19 cellular contexts compared by ENCODE assay signal in the genomic region with DNA sequence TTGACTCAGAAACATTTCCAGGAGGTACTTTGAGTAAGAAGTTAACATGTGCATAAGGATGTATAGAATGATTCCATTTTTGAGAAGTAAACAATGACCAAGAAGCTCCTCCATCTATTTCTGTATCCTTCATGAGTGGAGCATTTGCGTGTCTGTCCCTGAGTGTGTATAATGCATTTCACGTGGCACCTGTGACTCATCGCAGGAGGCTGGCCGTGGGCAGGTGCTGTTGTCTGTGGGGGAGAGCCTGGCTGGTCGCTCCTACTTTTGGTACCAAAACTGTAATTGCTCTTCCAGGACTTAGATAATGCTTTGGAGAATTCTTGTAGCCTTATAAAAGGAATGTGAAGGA. TPM values are rescaled to one million over a fixed set of nuclear protein-coding genes. Genes with fewer than 3 reads are reported as not detected.
DNase-seq lines count a peak whose midpoint lies in the region; ATAC-seq lines count a peak whose summit lies in the region.
"Had no signal": no experiment of that assay in that cellular context is flagged by ENCODE, and none has a peak within 500 bp of the region (broad histone marks: within the 10 kb centered on the region; RNA-seq: fewer than 3 reads in every experiment).

No MANE protein-coding gene starts in this region.

- CTCF ChIA-PET in T-cell (lab: Charles Lee), result no interaction called here

- H3K9me3 Mint-ChIP-seq in T-cell, result no peaks in the 10 kb centered on the region
- H3K9me3 Mint-ChIP-seq: activated naive CD4-positive, alpha-beta T cell treated with anti-CD3 and anti-CD28 coated beads, Interleukin-2, amount 50 U/mL, for 24 hours had no signal

- POLR2A ChIA-PET in T-cell (lab: Charles Lee), result no interaction called here

- ATAC-seq in T-cell (replicated peaks in 1 of 4) (no peak), GM18858 (IDR thresholded peaks at IDR 0.05; ENCODE audit: unreplicated experiment) (no peak), HG03571 (IDR thresholded peaks at IDR 0.05; ENCODE audit: unreplicated experiment) (no peak)
- ATAC-seq: body of pancreas, pancreas had no signal

- H4K20me1 ChIP-seq in BLaER1, result no peaks in the 10 kb centered on the region

- no peak overlapping the region for H3K4me3 Mint-ChIP-seq in T-cell
- H3K4me3 Mint-ChIP-seq: activated naive CD4-positive, alpha-beta T cell treated with anti-CD3 and anti-CD28 coated beads, Interleukin-2, amount 50 U/mL, for 24 hours; CD14-positive monocyte had no signal

- peak overlapping the region; percentile 73 to 77 for H3K27ac Mint-ChIP-seq in T-cell

- no peaks in the 10 kb centered on the region for H3K27me3 ChIP-seq in BLaER1
- H3K27me3 ChIP-seq: body of pancreas, colonic mucosa, pancreas had no signal

- no peaks in the 10 kb centered on the region; the same call in 1 of the 2 replicates for H3K36me3 ChIP-seq in BLaER1

- H3K4me2 ChIP-seq in BLaER1, result peak overlapping the region; percentile 92
- H3K4me2 ChIP-seq: PC-9, SK-N-SH had no signal

- peak overlapping the region; percentile 93; the same call in 1 of the 2 replicates for H3K27ac ChIP-seq in BLaER1
- H3K27ac ChIP-seq: body of pancreas, colonic mucosa, KMS-11, pancreas, PC-9 had no signal

- peaks cover 99% of the 10 kb centered on the region for H3K4me1 ChIP-seq in BLaER1

- H3K9ac ChIP-seq in BLaER1, result no peak overlapping the region; the same call in 1 of the 2 replicates
- H3K9ac ChIP-seq: KMS-11, SK-N-SH had no signal

- H3K9me3 ChIP-seq in BLaER1, result no peaks in the 10 kb centered on the region
- H3K9me3 ChIP-seq: body of pancreas, colonic mucosa, pancreas, SK-N-SH had no signal

- H3K4me1 Mint-ChIP-seq in T-cell, result peaks cover 39 to 68% (median 60%) of the 10 kb centered on the region in 3 donors

- peak; percentile 26 for DNase-seq in activated CD4-positive, alpha-beta T cell treated with anti-CD3 and anti-CD28 coated beads for 48 hours
- DNase-seq in activated CD4-positive, alpha-beta T cell treated with anti-CD3 and anti-CD28 coated beads for 1 hour, result no peak
- DNase-seq in T-cell (no peak), middle frontal gyrus (ENCODE audit: extremely low spot score, low spot score) (peak; percentile 66), LoVo (ENCODE audit: low spot score) (no peak)
- DNase-seq: body of pancreas, colonic mucosa, foreskin fibroblast, NCI-H1092 treated with DMSO at 0.1 percent for 48 hours, NCI-H748 treated with DMSO at 0.1 percent for 48 hours, pancreas, PC-9 had no signal

- H3K27me3 Mint-ChIP-seq in T-cell, result no peaks in the 10 kb centered on the region
- H3K27me3 Mint-ChIP-seq: activated naive CD4-positive, alpha-beta T cell treated with anti-CD3 and anti-CD28 coated beads, Interleukin-2, amount 50 U/mL, for 24 hours had no signal

- H3K4me3 ChIP-seq in BLaER1, result no peak overlapping the region
- H3K4me3 ChIP-seq: body of pancreas, colonic mucosa, pancreas, PC-9 had no signal

- peaks cover 24% of the 10 kb centered on the region for H3K36me3 Mint-ChIP-seq in T-cell

RNA-seq across cellular contexts. Expression of gene SLC37A1, which starts 16.5 kb away (rescaled TPM):
- 10 to 100 TPM; 18.7 to 26.3 (median 22.6) TPM for total RNA-seq in T-cell

RNA-seq across cellular contexts. Expression of gene RSPH1, which starts 34.1 kb away (rescaled TPM):
- total RNA-seq in T-cell, result under 1 TPM in 2 of 5 donors, not detected in 3; 0.12 to 0.20 TPM

Comparison
In these comparisons a context has a peak if more than half of its experiments do, and no peak if none do; other contexts are left out.
1. DNase-seq: peak in activated CD4-positive, alpha-beta T cell treated with anti-CD3 and anti-CD28 coated beads for 48 hours (single experiment) and middle frontal gyrus (single experiment); none in activated CD4-positive, alpha-beta T cell treated with anti-CD3 and anti-CD28 coated beads for 1 hour (single experiment), T-cell (0 of 34) and LoVo (single experiment).